Comparison of ENCODE assay signal across 1 cellular context in the genomic region with DNA sequence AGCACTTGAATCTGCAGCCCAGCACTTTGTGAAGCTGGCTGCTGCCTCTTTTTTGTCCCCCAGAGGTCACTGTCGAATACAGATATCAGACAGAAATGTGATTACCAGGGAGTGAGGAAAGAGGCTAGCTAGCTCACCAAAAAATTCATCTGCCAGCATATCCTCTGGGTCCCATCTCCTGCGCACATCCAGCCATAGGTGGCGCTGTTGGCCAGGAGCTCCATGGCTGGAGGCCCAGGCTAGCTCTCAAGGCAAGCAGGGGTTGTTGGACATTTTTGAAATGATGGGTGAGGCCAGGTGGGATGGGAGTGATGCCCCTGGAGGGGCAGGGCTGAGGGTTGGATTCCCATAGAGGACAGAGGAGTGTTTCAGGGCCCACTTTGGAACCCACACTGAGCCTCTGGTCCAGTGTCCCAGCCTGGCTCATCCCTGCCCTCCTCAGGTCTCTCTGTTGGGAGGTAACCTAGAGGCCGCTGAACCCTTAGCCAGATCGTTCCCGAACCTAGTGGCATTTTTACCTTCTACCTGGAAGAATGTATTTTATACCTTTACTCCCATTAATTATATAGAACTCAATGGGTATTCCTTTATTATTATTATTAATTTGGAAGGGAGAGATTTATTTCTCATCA.
TF ChIP-seq lines count a peak whose summit lies in the region.

No MANE protein-coding gene starts in this region.

TF ChIP-seq in HEK293, 187 proteins besides CTCF, POLR2A, EP300 and RAD21 (continued from another document):
- no peak for TF ChIP-seq ZNF132 (tag by site-specific recombination; IDR thresholded peaks at IDR 0.05; ENCODE audit: borderline replicate concordance)
- no peak for TF ChIP-seq YY1 (tag by site-specific recombination; IDR thresholded peaks at IDR 0.05)
- peak; percentile 98 for TF ChIP-seq ZNF654 (tag by site-specific recombination; IDR thresholded peaks at IDR 0.05; ENCODE audit: low read depth)
- TF ChIP-seq ZNF292 (tag by site-specific recombination; IDR thresholded peaks at IDR 0.05; ENCODE audit: borderline replicate concordance, low read depth) = no peak
- TF ChIP-seq KLF16 (tag by site-specific recombination; IDR thresholded peaks at IDR 0.05) = no peak
- no peak for TF ChIP-seq ZNF549 (tag by site-specific recombination; IDR thresholded peaks at IDR 0.05)
- TF ChIP-seq BCL11A (tag by site-specific recombination; IDR thresholded peaks at IDR 0.05; ENCODE audit: low read depth) = no peak
- TF ChIP-seq ZNF747 (tag by site-specific recombination; IDR thresholded peaks at IDR 0.05) = no peak
- TF ChIP-seq ZNF324 (tag by site-specific recombination; IDR thresholded peaks at IDR 0.05) = no peak
- no peak for TF ChIP-seq GLI2 (tag by site-specific recombination; IDR thresholded peaks at IDR 0.05; ENCODE audit: borderline replicate concordance, low read depth)
- TF ChIP-seq ZNF2 (tag by site-specific recombination; IDR thresholded peaks at IDR 0.05) = peak; percentile 100
- no peak for TF ChIP-seq ZNF510 (tag by site-specific recombination; IDR thresholded peaks at IDR 0.05; ENCODE audit: insufficient replicate concordance)
- no peak for TF ChIP-seq ZNF768 (tag by site-specific recombination; IDR thresholded peaks at IDR 0.05)
